Comparison of ENCODE assay signal across 8 cellular contexts in the genomic region with DNA sequence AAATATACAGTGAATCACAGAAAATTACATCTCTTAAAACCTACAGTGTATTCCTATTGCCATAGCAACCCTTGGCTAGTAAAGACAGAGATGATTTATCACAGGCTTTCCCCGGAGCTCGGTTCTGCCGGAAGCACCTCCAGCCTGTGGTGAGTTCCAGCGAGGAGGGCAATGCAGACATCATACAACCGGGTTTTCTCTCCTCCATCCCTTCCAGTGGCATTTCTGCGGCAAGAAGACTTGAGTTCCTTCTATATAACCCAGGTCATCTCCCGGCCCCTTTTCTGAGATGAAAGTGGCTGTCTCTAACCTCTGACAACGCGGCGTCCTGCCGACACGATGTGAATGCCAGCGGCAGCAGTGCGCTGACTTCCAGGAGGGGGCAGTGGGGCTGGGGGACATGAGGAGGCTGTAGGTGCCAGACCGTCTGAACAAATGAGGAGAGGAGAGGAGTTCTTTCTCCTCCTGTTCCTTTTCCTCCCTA.
DNase-seq lines count a peak whose midpoint lies in the region; ATAC-seq and TF ChIP-seq lines count a peak whose summit lies in the region.

No MANE protein-coding gene starts in this region.

- CTCF ChIA-PET in CD4-positive, alpha-beta T cell (lab: Charles Lee), result interaction anchor here (1.5 kb wide), 1 partner anchor 654 kb away, joined by 4 read pairs; no protein-coding TSS in a partner anchor

- peak; percentile 74 for ATAC-seq in CD4-positive, alpha-beta T cell (ENCODE audit: poor library complexity)
- ATAC-seq in HG02759 (IDR thresholded peaks at IDR 0.05; ENCODE audit: unreplicated experiment), result peak; percentile 48
- ATAC-seq in GM21367 (IDR thresholded peaks at IDR 0.05; ENCODE audit: unreplicated experiment), result no peak

- peak overlapping the region; percentile 27 for H3K4me3 ChIP-seq in astrocyte of the cerebellum (ENCODE audit: low read depth, low read length)

- DNase-seq in CD4-positive, alpha-beta T cell, result peak; percentile 12 to 42 (median 22)
- DNase-seq in T-helper 2 cell treated with Interferon-gamma antibody and Interleukin-4, amounts not matched to agents 5 μg/mL and 100 μg/mL, for 36 hours (ENCODE audit: low spot score), result peak; percentile 61
- DNase-seq in astrocyte of the cerebellum (ENCODE audit: low read depth), result peak; percentile 54
- peak in 2 of 3 donors; percentile 9 to 12 for DNase-seq in immature natural killer cell
- peak in 3 of 4 experiments; percentile 5 to 30 (median 21) for DNase-seq in stimulated activated CD4-positive, alpha-beta T cell treated with anti-CD3 and anti-CD28 coated beads, Interleukin-1b, Interleukin-23, amount 100 ng/mL, for 24 hours (ENCODE audit: low read depth in 4 of 4, low spot score in 1 of 4)
- DNase-seq in LoVo (ENCODE audit: low spot score), result no peak

- in situ Hi-C loops in astrocyte of the cerebellum (cut with HindIII; ENCODE audit: low sequenced_read_pairs), result loop anchor here (25.0 kb wide), 1 partner anchor 791 kb away; no protein-coding TSS in a partner anchor

- POLR2A ChIA-PET in CD4-positive, alpha-beta T cell (lab: Charles Lee), result interaction anchor here (0.7 kb wide), 1 partner anchor 59 kb away, joined by 3 read pairs; no protein-coding TSS in a partner anchor

- peaks cover 7% of the 10 kb centered on the region for H3K27me3 ChIP-seq in CD4-positive, alpha-beta T cell (ENCODE audit: control insufficient read depth, insufficient read depth, low read length)

- peaks cover 17% of the 10 kb centered on the region for H3K4me1 Mint-ChIP-seq in CD4-positive, alpha-beta T cell (ENCODE audit: low read depth)
- peaks cover 32% of the 10 kb centered on the region for H3K4me1 Mint-ChIP-seq in T-helper 2 cell treated with Interferon-gamma antibody and Interleukin-4, amounts not matched to agents 5 μg/mL and 100 μg/mL, for 36 hours (ENCODE audit: low read depth)
- peaks cover 6 to 12% of the 10 kb centered on the region in 2 donors for H3K4me1 Mint-ChIP-seq in immature natural killer cell

- no peaks in the 10 kb centered on the region for H3K36me3 Mint-ChIP-seq in CD4-positive, alpha-beta T cell (ENCODE audit: low read depth)
- H3K36me3 Mint-ChIP-seq in T-helper 2 cell treated with Interferon-gamma antibody and Interleukin-4, amounts not matched to agents 5 μg/mL and 100 μg/mL, for 36 hours (ENCODE audit: low read depth), result no peaks in the 10 kb centered on the region
- H3K36me3 Mint-ChIP-seq in immature natural killer cell, result no peaks in the 10 kb centered on the region

- H3K27ac ChIP-seq in CD4-positive, alpha-beta T cell (ENCODE audit: low read depth, low read length), result no peak overlapping the region

- intact Hi-C loops in CD4-positive, alpha-beta T cell (cut with DNase I, micrococcal nuclease), result no loop called here

- peak overlapping the region; percentile 82 for H3K4me3 Mint-ChIP-seq in CD4-positive, alpha-beta T cell
- peak overlapping the region; percentile 77 for H3K4me3 Mint-ChIP-seq in T-helper 2 cell treated with Interferon-gamma antibody and Interleukin-4, amounts not matched to agents 5 μg/mL and 100 μg/mL, for 36 hours
- peak overlapping the region; percentile 26 to 60 (median 31) for H3K4me3 Mint-ChIP-seq in immature natural killer cell

- no peaks in the 10 kb centered on the region for H3K9me3 ChIP-seq in CD4-positive, alpha-beta T cell (ENCODE audit: control insufficient read depth, low read length)

- TF ChIP-seq CTCF in CD4-positive, alpha-beta T cell (IDR thresholded peaks at IDR 0.05), result no peak
- TF ChIP-seq CTCF in astrocyte of the cerebellum (IDR thresholded peaks at IDR 0.05; ENCODE audit: low read depth, low read length, missing control alignments), result peak; percentile 61

- no peaks in the 10 kb centered on the region for H3K9me3 Mint-ChIP-seq in CD4-positive, alpha-beta T cell
- H3K9me3 Mint-ChIP-seq in T-helper 2 cell treated with Interferon-gamma antibody and Interleukin-4, amounts not matched to agents 5 μg/mL and 100 μg/mL, for 36 hours, result no peaks in the 10 kb centered on the region
- H3K9me3 Mint-ChIP-seq in immature natural killer cell, result no peaks in the 10 kb centered on the region

- H3K27ac Mint-ChIP-seq in CD4-positive, alpha-beta T cell, result no peak overlapping the region
- peak overlapping the region; percentile 49 for H3K27ac Mint-ChIP-seq in T-helper 2 cell treated with Interferon-gamma antibody and Interleukin-4, amounts not matched to agents 5 μg/mL and 100 μg/mL, for 36 hours
- no peak overlapping the region for H3K27ac Mint-ChIP-seq in immature natural killer cell

- H3K27me3 Mint-ChIP-seq in CD4-positive, alpha-beta T cell, result peaks cover 12% of the 10 kb centered on the region
- H3K27me3 Mint-ChIP-seq in T-helper 2 cell treated with Interferon-gamma antibody and Interleukin-4, amounts not matched to agents 5 μg/mL and 100 μg/mL, for 36 hours (ENCODE audit: low read depth), result peaks cover 3% of the 10 kb centered on the region
- H3K27me3 Mint-ChIP-seq in immature natural killer cell (ENCODE audit: low read depth in 3 of 3), result peaks cover 3 to 10% (median 7%) of the 10 kb centered on the region in 3 donors

Comparison
In these comparisons a context has a peak if more than half of its experiments do, and no peak if none do; other contexts are left out.
1. H3K4me3 Mint-ChIP-seq: peak in every context shown above with its lines; median percentile 82 in CD4-positive, alpha-beta T cell; 77 in T-helper 2 cell treated with Interferon-gamma antibody and Interleukin-4, amounts not matched to agents 5 μg/mL and 100 μg/mL, for 36 hours; 31 in immature natural killer cell.